ENCODE assay signal across 8 cellular contexts in the genomic region with DNA sequence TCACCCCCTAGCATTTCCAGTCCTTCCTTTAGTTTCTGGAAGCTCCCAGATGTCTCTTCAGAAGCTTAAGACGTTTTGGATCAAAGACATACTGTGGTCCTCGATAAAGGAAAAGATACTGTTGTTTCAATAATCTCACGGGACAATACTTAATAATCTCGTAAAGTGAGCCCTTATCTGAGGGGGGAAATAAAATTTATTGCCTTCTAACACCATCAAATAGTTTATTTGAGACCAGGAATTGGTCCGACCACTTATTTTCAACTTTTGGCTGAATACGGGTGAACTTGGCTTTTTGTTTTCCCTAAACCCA. TPM values are rescaled to one million over a fixed set of nuclear protein-coding genes. Genes with fewer than 3 reads are reported as not detected.
DNase-seq lines count a peak whose midpoint lies in the region; ATAC-seq and TF ChIP-seq lines count a peak whose summit lies in the region.

No MANE protein-coding gene starts in this region.

- H3K4me2 ChIP-seq in BLaER1 (peak overlapping the region; percentile 93), MM.1S (ENCODE audit: low read depth, low read length) (peak overlapping the region; percentile 76)

- peaks cover 41% of the 10 kb centered on the region for H3K79me2 ChIP-seq in MM.1S (ENCODE audit: low read length)

- H3K9ac ChIP-seq in BLaER1 (peak overlapping the region; percentile 96), MM.1S (ENCODE audit: low read length) (peak overlapping the region; percentile 33; the same call in 1 of the 2 replicates)

- H3K4me1 ChIP-seq in BLaER1 (peaks cover 22% of the 10 kb centered on the region), MM.1S (ENCODE audit: low read length) (no peaks in the 10 kb centered on the region)
- H3K4me1 ChIP-seq in effector memory CD4-positive, alpha-beta T cell (ENCODE audit: control insufficient read depth, insufficient read depth, low read length, poor library complexity, severe bottlenecking) = no peaks in the 10 kb centered on the region

- peaks cover 31% of the 10 kb centered on the region for H3K4me1 Mint-ChIP-seq in neural crest cell

- no peaks in the 10 kb centered on the region for H3K9me3 Mint-ChIP-seq in neural crest cell

- no peak overlapping the region for H3K27ac Mint-ChIP-seq in neural crest cell (ENCODE audit: unreplicated experiment)

- peak overlapping the region; percentile 77 for H2AFZ ChIP-seq in MM.1S (ENCODE audit: low read length)

- no peaks in the 10 kb centered on the region for H3F3A ChIP-seq in MM.1S (ENCODE audit: insufficient read depth, low read length)

- H3K27me3 ChIP-seq in BLaER1 (no peaks in the 10 kb centered on the region), MM.1S (replicated peaks; ENCODE audit: insufficient read depth, low read length) (no peaks in the 10 kb centered on the region)
- no peaks in the 10 kb centered on the region for H3K27me3 ChIP-seq in effector memory CD4-positive, alpha-beta T cell (replicated peaks; ENCODE audit: control insufficient read depth, insufficient read depth, low read length, poor library complexity, severe bottlenecking)

- H3K4me3 ChIP-seq in BLaER1 (peak overlapping the region; percentile 98), MM.1S (ENCODE audit: low read length) (peak overlapping the region; percentile 77; the same call in 1 of the 2 replicates)
- peak overlapping the region; percentile 100 for H3K4me3 ChIP-seq in effector memory CD4-positive, alpha-beta T cell (ENCODE audit: insufficient read depth, low read depth, low read length, poor library complexity, severe bottlenecking)

- DNase-seq in MM.1S = no peak
- no peak for DNase-seq in effector memory CD4-positive, alpha-beta T cell
- DNase-seq in neural crest cell (ENCODE audit: low read depth, low spot score) = no peak
- DNase-seq in NCI-H1105 (lab: John Stamatoyannopoulos, UW) = no peak
- DNase-seq in SK-N-DZ (ENCODE audit: low spot score) = no peak

- peak overlapping the region; percentile 95 for H3K27ac ChIP-seq in BLaER1
- no peak overlapping the region for H3K27ac ChIP-seq in MM.1S (ENCODE audit: low read length)
- H3K27ac ChIP-seq in effector memory CD4-positive, alpha-beta T cell (ENCODE audit: insufficient read depth, low read length, poor library complexity, severe bottlenecking) = peak overlapping the region; percentile 82

- H3K9me3 ChIP-seq in BLaER1 = peaks cover 12% of the 10 kb centered on the region
- H3K9me3 ChIP-seq in MM.1S (replicated peaks; ENCODE audit: insufficient read depth, low read length) = no peaks in the 10 kb centered on the region
- no peaks in the 10 kb centered on the region for H3K9me3 ChIP-seq in effector memory CD4-positive, alpha-beta T cell (ENCODE audit: control insufficient read depth, low read length)

- H3K4me3 Mint-ChIP-seq in neural crest cell = peak overlapping the region; percentile 100

- ATAC-seq in GM21825 (IDR thresholded peaks at IDR 0.05; ENCODE audit: unreplicated experiment) (no peak), GM18517 (IDR thresholded peaks at IDR 0.05; ENCODE audit: unreplicated experiment) (no peak)

- TF ChIP-seq CTCF in MM.1S (IDR thresholded peaks at IDR 0.05; ENCODE audit: low read length) = no peak
- no peak for TF ChIP-seq CTCF in neural crest cell (conservative IDR thresholded peaks at IDR 0.05)

- H3K27me3 Mint-ChIP-seq in neural crest cell (ENCODE audit: low read depth) = no peaks in the 10 kb centered on the region

- peaks cover 8% of the 10 kb centered on the region for H3K36me3 Mint-ChIP-seq in neural crest cell (ENCODE audit: low read depth)

- peaks cover 35% of the 10 kb centered on the region for H4K20me1 ChIP-seq in BLaER1
- H4K20me1 ChIP-seq in MM.1S (ENCODE audit: insufficient read depth, low read length) = no peaks in the 10 kb centered on the region

- H3K36me3 ChIP-seq in BLaER1 (peaks cover 19% of the 10 kb centered on the region), MM.1S (replicated peaks; ENCODE audit: insufficient read depth, low read length) (no peaks in the 10 kb centered on the region)
- no peaks in the 10 kb centered on the region for H3K36me3 ChIP-seq in effector memory CD4-positive, alpha-beta T cell (ENCODE audit: control insufficient read depth, insufficient read depth, low read length)

- H3K9me2 ChIP-seq in MM.1S (replicated peaks; ENCODE audit: insufficient read depth, low read length) = no peaks in the 10 kb centered on the region

RNA-seq across cellular contexts. Expression of a gene that starts 0.6 kb away (rescaled TPM):
- 46.5 and 47.3 TPM in 2 replicates for total RNA-seq in neural crest cell
- polyA plus RNA-seq in SK-N-DZ (2014; cell fraction: cytosol; rRNA removed) = 25.6 and 33.3 TPM in 2 replicates
- polyA plus RNA-seq in SK-N-DZ (2014; cell fraction: nucleus; rRNA removed) = 28.9 and 37.7 TPM in 2 replicates
